In the genomic region with DNA sequence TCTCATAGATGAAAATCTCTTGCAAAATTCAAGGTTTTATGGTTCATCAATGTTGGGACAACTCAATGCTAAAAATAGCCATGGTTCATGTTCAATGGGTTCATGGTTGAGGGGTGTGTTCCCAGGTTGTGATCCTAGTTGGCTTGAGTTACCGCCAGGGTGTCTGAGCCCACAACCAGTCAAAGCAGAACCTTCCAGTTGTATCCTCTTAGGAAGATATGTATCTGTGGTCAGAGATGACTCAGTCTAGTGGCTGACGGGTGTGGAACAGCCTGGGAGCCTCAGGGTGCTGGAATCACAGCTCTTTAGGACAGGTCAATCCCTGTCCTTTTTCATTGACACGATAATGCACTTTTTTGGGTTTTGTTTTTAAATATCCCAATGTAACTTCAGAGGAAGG, we compare ENCODE assay signal across 22 cellular contexts.
DNase-seq lines count a peak whose midpoint lies in the region; ATAC-seq, FAIRE-seq and TF ChIP-seq lines count a peak whose summit lies in the region.
"Had no signal": no experiment of that assay in that cellular context is flagged by ENCODE, and none has a peak within 500 bp of the region (broad histone marks: within the 10 kb centered on the region; RNA-seq: fewer than 3 reads in every experiment).

No MANE protein-coding gene starts in this region.

- H3K9me3 Mint-ChIP-seq in activated T-helper 17 cell treated with anti-CD3 and anti-CD28 coated beads, Interleukin-2, amount 50 U/mL, for 72 hours: peaks cover 17% of the 10 kb centered on the region
- peaks cover 10% of the 10 kb centered on the region for H3K9me3 Mint-ChIP-seq in stimulated activated effector memory CD8-positive, alpha-beta T cell treated with anti-CD3 and anti-CD28 coated beads, Interleukin-12 subunit alpha, Interleukin-12 subunit beta, amount 100 ng/mL, for 72 hours

- H3K4me1 ChIP-seq in mucosa of descending colon (ENCODE audit: low read depth): peaks cover 7% of the 10 kb centered on the region
- H3K4me1 ChIP-seq: body of pancreas, esophagus squamous epithelium, stomach, uterus had no signal

- no peaks in the 10 kb centered on the region for H3K27me3 ChIP-seq in bronchial epithelial cell (ENCODE audit: control insufficient read depth, insufficient read depth, low read length)
- H3K27me3 ChIP-seq: body of pancreas, dorsolateral prefrontal cortex, esophagus squamous epithelium, stomach, uterus had no signal

- H3K36me3 ChIP-seq in bronchial epithelial cell (ENCODE audit: control insufficient read depth, insufficient read depth, low read length) (no peaks in the 10 kb centered on the region), mucosa of descending colon (ENCODE audit: low read depth) (no peaks in the 10 kb centered on the region)
- H3K36me3 ChIP-seq: esophagus squamous epithelium, stomach, uterus had no signal

- no peak overlapping the region for H3K27ac Mint-ChIP-seq in activated T-helper 17 cell treated with anti-CD3 and anti-CD28 coated beads, Interleukin-2, amount 50 U/mL, for 72 hours
- H3K27ac Mint-ChIP-seq in stimulated activated effector memory CD8-positive, alpha-beta T cell treated with anti-CD3 and anti-CD28 coated beads, Interleukin-12 subunit alpha, Interleukin-12 subunit beta, amount 100 ng/mL, for 72 hours: no peak overlapping the region
- H3K27ac Mint-ChIP-seq: activated CD4-positive, alpha-beta T cell treated with anti-CD3 and anti-CD28 coated beads, Interleukin-2, amount 10 ng/mL, durations not matched to agents 24 days and 14 days; CD8-positive, alpha-beta T cell; mesothelial cell of epicardium had no signal

- intact Hi-C loops in mucosa of descending colon (cut with DNase I, micrococcal nuclease): no loop called here

- peak; percentile 77 for ATAC-seq in mucosa of descending colon
- no peak for ATAC-seq in GM18873 (IDR thresholded peaks at IDR 0.05; ENCODE audit: low FRiP score, unreplicated experiment)
- ATAC-seq in activated T-helper 17 cell treated with anti-CD3 and anti-CD28 coated beads, Interleukin-2, amount 50 U/mL, for 72 hours (replicated peaks): no peak
- ATAC-seq in stimulated activated effector memory CD8-positive, alpha-beta T cell treated with anti-CD3 and anti-CD28 coated beads, Interleukin-12 subunit alpha, Interleukin-12 subunit beta, amount 100 ng/mL, for 72 hours: no peak
- ATAC-seq: body of pancreas; CD8-positive, alpha-beta T cell had no signal

- peaks cover 17% of the 10 kb centered on the region for H3K9me3 ChIP-seq in mucosa of descending colon
- H3K9me3 ChIP-seq: uterus had no signal

- no peaks in the 10 kb centered on the region for H3K27me3 Mint-ChIP-seq in activated T-helper 17 cell treated with anti-CD3 and anti-CD28 coated beads, Interleukin-2, amount 50 U/mL, for 72 hours
- H3K27me3 Mint-ChIP-seq: activated CD4-positive, alpha-beta T cell treated with anti-CD3 and anti-CD28 coated beads, Interleukin-2, amount 10 ng/mL, durations not matched to agents 24 days and 14 days had no signal

- H3K4me1 Mint-ChIP-seq in activated T-helper 17 cell treated with anti-CD3 and anti-CD28 coated beads, Interleukin-2, amount 50 U/mL, for 72 hours: no peaks in the 10 kb centered on the region
- no peaks in the 10 kb centered on the region for H3K4me1 Mint-ChIP-seq in stimulated activated effector memory CD8-positive, alpha-beta T cell treated with anti-CD3 and anti-CD28 coated beads, Interleukin-12 subunit alpha, Interleukin-12 subunit beta, amount 100 ng/mL, for 72 hours
- H3K4me1 Mint-ChIP-seq: activated CD4-positive, alpha-beta T cell treated with anti-CD3 and anti-CD28 coated beads, Interleukin-2, amount 10 ng/mL, durations not matched to agents 24 days and 14 days; mesothelial cell of epicardium had no signal

- no peaks in the 10 kb centered on the region for H3K36me3 Mint-ChIP-seq in activated T-helper 17 cell treated with anti-CD3 and anti-CD28 coated beads, Interleukin-2, amount 50 U/mL, for 72 hours (ENCODE audit: low read depth)
- no peaks in the 10 kb centered on the region for H3K36me3 Mint-ChIP-seq in stimulated activated effector memory CD8-positive, alpha-beta T cell treated with anti-CD3 and anti-CD28 coated beads, Interleukin-12 subunit alpha, Interleukin-12 subunit beta, amount 100 ng/mL, for 72 hours
- H3K36me3 Mint-ChIP-seq: mesothelial cell of epicardium had no signal

- no peak for FAIRE-seq in bronchial epithelial cell (lab: Jason Lieb, UNC)

- H3K4me3 ChIP-seq in bronchial epithelial cell (ENCODE audit: low read depth, low read length) (no peak overlapping the region), mucosa of descending colon (no peak overlapping the region)
- H3K4me3 ChIP-seq: body of pancreas, dorsolateral prefrontal cortex, esophagus squamous epithelium, stomach, uterus had no signal

- H3K4me3 Mint-ChIP-seq in activated T-helper 17 cell treated with anti-CD3 and anti-CD28 coated beads, Interleukin-2, amount 50 U/mL, for 72 hours: no peak overlapping the region
- no peak overlapping the region for H3K4me3 Mint-ChIP-seq in stimulated activated effector memory CD8-positive, alpha-beta T cell treated with anti-CD3 and anti-CD28 coated beads, Interleukin-12 subunit alpha, Interleukin-12 subunit beta, amount 100 ng/mL, for 72 hours
- H3K4me3 Mint-ChIP-seq: activated CD4-positive, alpha-beta T cell treated with anti-CD3 and anti-CD28 coated beads, Interleukin-2, amount 10 ng/mL, durations not matched to agents 24 days and 14 days; CD8-positive, alpha-beta T cell; mesothelial cell of epicardium had no signal

- DNase-seq in ELR (ENCODE audit: low read depth) (peak; percentile 83), M059J (ENCODE audit: low read depth) (peak; percentile 35), bronchial epithelial cell (ENCODE audit: low read depth) (peak; percentile 68), mucosa of descending colon (no peak), NOMO-1 (lab: John Stamatoyannopoulos, UW; ENCODE audit: unreplicated experiment in 2 of 2) (no peak)
- DNase-seq in stimulated activated effector memory CD8-positive, alpha-beta T cell treated with anti-CD3 and anti-CD28 coated beads, Interleukin-12 subunit alpha, Interleukin-12 subunit beta, amount 100 ng/mL, for 72 hours (ENCODE audit: low spot score in 2 of 2): no peak
- DNase-seq: activated CD4-positive, alpha-beta T cell treated with anti-CD3 and anti-CD28 coated beads, Interleukin-2, amount 10 ng/mL, durations not matched to agents 24 days and 14 days; activated CD8-positive, alpha-beta memory T cell treated with anti-CD3 and anti-CD28 coated beads, Interleukin-2, amount 50 U/mL, for 48 hours; activated naive CD4-positive, alpha-beta T cell treated with Interleukin-2 at 50 U/mL for 16 hours; body of pancreas; CD8-positive, alpha-beta T cell; DND-41; dorsolateral prefrontal cortex; esophagus squamous epithelium; NCI-H2029; NCI-H510A treated with DMSO at 0.1 percent for 48 hours; retina; stomach; uterus had no signal

- no peak for TF ChIP-seq CTCF in bronchial epithelial cell (IDR thresholded peaks at IDR 0.05; ENCODE audit: insufficient read depth, low read length, severe bottlenecking)
- TF ChIP-seq CTCF in mucosa of descending colon (IDR thresholded peaks at IDR 0.05): no peak

Comparison
In these comparisons a context has a peak if more than half of its experiments do, and no peak if none do; other contexts are left out.
1. DNase-seq: peak in ELR (single experiment), M059J (single experiment) and bronchial epithelial cell (single experiment); none in mucosa of descending colon (0 of 3), stimulated activated effector memory CD8-positive, alpha-beta T cell treated with anti-CD3 and anti-CD28 coated beads, Interleukin-12 subunit alpha, Interleukin-12 subunit beta, amount 100 ng/mL, for 72 hours (0 of 2) and NOMO-1 (0 of 2).